ENCODE assay signal across 2 cellular contexts in genomic region chr2:46695283-46695682, GRCh38.
TF ChIP-seq lines count a peak whose summit lies in the region.

No MANE protein-coding gene starts in this region.

TF ChIP-seq in IMR-90, 13 proteins besides CTCF, POLR2A, EP300 and RAD21:
- TF ChIP-seq CHD1 (IDR thresholded peaks at IDR 0.05; ENCODE audit: low read depth, low read length): no peak
- TF ChIP-seq MAFK (IDR thresholded peaks at IDR 0.05; ENCODE audit: low read depth, low read length): no peak

TF ChIP-seq in HepG2, 621 proteins besides CTCF, POLR2A, EP300 and RAD21:
- TF ChIP-seq BRF2 (CRISPR knock-in tag; IDR thresholded peaks at IDR 0.05) (no peak), DNMT3B (CRISPR knock-in tag; conservative IDR thresholded peaks at IDR 0.05) (no peak), ZNF614 (CRISPR knock-in tag; IDR thresholded peaks at IDR 0.05; ENCODE audit: borderline replicate concordance) (no peak), CBX1 (IDR thresholded peaks at IDR 0.05; ENCODE audit: low read depth) (no peak), HMG20A (CRISPR knock-in tag; IDR thresholded peaks at IDR 0.05; ENCODE audit: borderline replicate concordance) (no peak), ZNF101 (CRISPR knock-in tag; IDR thresholded peaks at IDR 0.05; ENCODE audit: borderline replicate concordance, low read depth) (no peak), CREB1 (IDR thresholded peaks at IDR 0.05) (no peak), CREB1 (CRISPR knock-in tag; IDR thresholded peaks at IDR 0.05) (no peak), PHF20 (CRISPR knock-in tag; IDR thresholded peaks at IDR 0.05) (no peak), CEBPB (IDR thresholded peaks at IDR 0.05; ENCODE audit: borderline replicate concordance, low read depth, low read length) (no peak), PTBP1 (IDR thresholded peaks at IDR 0.05; ENCODE audit: low read depth, low read length, poor library complexity, severe bottlenecking) (no peak), ZNF75D (CRISPR knock-in tag; IDR thresholded peaks at IDR 0.05; ENCODE audit: borderline replicate concordance) (no peak), CBX2 (IDR thresholded peaks at IDR 0.05; ENCODE audit: low read depth, low read length) (no peak), CBX2 (CRISPR knock-in tag; IDR thresholded peaks at IDR 0.05; ENCODE audit: low read depth) (no peak), AGO2 (optimal IDR thresholded peaks at IDR 0.05; ENCODE audit: low read depth, low read length) (no peak), ARHGAP35 (CRISPR knock-in tag; IDR thresholded peaks at IDR 0.05; ENCODE audit: borderline replicate concordance) (no peak), TERF1 (CRISPR knock-in tag; IDR thresholded peaks at IDR 0.05) (no peak), ATF7 (IDR thresholded peaks at IDR 0.05) (no peak), ATF7 (CRISPR knock-in tag; IDR thresholded peaks at IDR 0.05) (no peak)
